In genomic region chr6:23663652-23664051, GRCh38 we compare ENCODE assay signal across 21 cellular contexts.
DNase-seq lines count a peak whose midpoint lies in the region; ATAC-seq and TF ChIP-seq lines count a peak whose summit lies in the region.
"Had no signal": no experiment of that assay in that cellular context is flagged by ENCODE, and none has a peak within 500 bp of the region (broad histone marks: within the 10 kb centered on the region; RNA-seq: fewer than 3 reads in every experiment).

No MANE protein-coding gene starts in this region.

- no peak overlapping the region for H3K27ac Mint-ChIP-seq in CD8-positive, alpha-beta T cell
- H3K27ac Mint-ChIP-seq: CD14-positive monocyte, HFFc6, T-helper 17 cell had no signal

- H3K36me3 Mint-ChIP-seq in CD8-positive, alpha-beta T cell, result no peaks in the 10 kb centered on the region
- H3K36me3 Mint-ChIP-seq: CD14-positive monocyte had no signal

- intact Hi-C loops in CD8-positive, alpha-beta T cell (cut with DNase I, micrococcal nuclease), result no loop called here

- no peaks in the 10 kb centered on the region for H3K4me1 Mint-ChIP-seq in CD8-positive, alpha-beta T cell (ENCODE audit: low read depth)
- H3K4me1 Mint-ChIP-seq: CD14-positive monocyte, T-helper 17 cell had no signal

- POLR2A ChIA-PET in CD8-positive, alpha-beta T cell (lab: Charles Lee), result no interaction called here

- H3K4me3 Mint-ChIP-seq in CD8-positive, alpha-beta T cell, result no peak overlapping the region
- H3K4me3 Mint-ChIP-seq: CD14-positive monocyte, HFFc6, T-helper 17 cell had no signal

- H3K27me3 Mint-ChIP-seq in CD8-positive, alpha-beta T cell (ENCODE audit: low read depth), result no peaks in the 10 kb centered on the region
- H3K27me3 Mint-ChIP-seq: T-helper 17 cell had no signal

- no peak for ATAC-seq in HG02970 (IDR thresholded peaks at IDR 0.05; ENCODE audit: low FRiP score, unreplicated experiment)
- no peak for ATAC-seq in CD8-positive, alpha-beta T cell
- ATAC-seq: GM12878, Panc1, T-helper 17 cell had no signal

- CTCF ChIA-PET in CD8-positive, alpha-beta T cell (lab: Charles Lee), result no interaction called here

- TF ChIP-seq CTCF in epithelial cell of esophagus (IDR thresholded peaks at IDR 0.05; ENCODE audit: insufficient read depth, low read depth, low read length, missing control alignments), result no peak
- no peak for TF ChIP-seq CTCF in CD8-positive, alpha-beta T cell (IDR thresholded peaks at IDR 0.05)

- H3K4me3 ChIP-seq in epithelial cell of esophagus (ENCODE audit: low read length), result no peak overlapping the region
- H3K4me3 ChIP-seq in CD8-positive, alpha-beta T cell (ENCODE audit: low read depth, low read length), result no peak overlapping the region
- H3K4me3 ChIP-seq: GM12878, SJSA1 had no signal

- no peaks in the 10 kb centered on the region for H3K27me3 ChIP-seq in CD8-positive, alpha-beta T cell (ENCODE audit: insufficient read depth, low read length)
- H3K27me3 ChIP-seq: SJSA1 had no signal

- H3K9me3 ChIP-seq in CD8-positive, alpha-beta T cell (ENCODE audit: low read length), result no peaks in the 10 kb centered on the region

- H3K27ac ChIP-seq in CD8-positive, alpha-beta T cell (ENCODE audit: low read depth, low read length), result no peak overlapping the region
- H3K27ac ChIP-seq: SJSA1 had no signal

- H3K9me3 Mint-ChIP-seq in CD8-positive, alpha-beta T cell, result peaks cover 14% of the 10 kb centered on the region

- DNase-seq in NCI-H2171 treated with DMSO at 0.1 percent for 48 hours (lab: John Stamatoyannopoulos, UW) (peak; percentile 53), NCI-H2171 (lab: John Stamatoyannopoulos, UW) (no peak), M059J (ENCODE audit: low read depth) (peak; percentile 16), NCI-H69 (lab: John Stamatoyannopoulos, UW) (peak; percentile 88), epithelial cell of esophagus (ENCODE audit: low read depth) (peak; percentile 2), MV-4-11 (lab: John Stamatoyannopoulos, UW) (no peak)
- no peak for DNase-seq in CD8-positive, alpha-beta T cell
- DNase-seq: DMS79; H7; HFFc6; KG1; NCI-H1694; NCI-H524; NK-92 treated with Interleukin-12 subunit alpha and Interleukin-12 subunit beta, amount 100 ng/mL, for 24 hours; SW 1271; T-helper 17 cell had no signal

- H3K36me3 ChIP-seq in CD8-positive, alpha-beta T cell (ENCODE audit: insufficient read depth, low read length), result no peaks in the 10 kb centered on the region
- H3K36me3 ChIP-seq: SJSA1 had no signal

- H3K4me1 ChIP-seq in CD8-positive, alpha-beta T cell (ENCODE audit: insufficient read depth, low read length), result no peaks in the 10 kb centered on the region
- H3K4me1 ChIP-seq: SJSA1 had no signal

Comparison
In these comparisons a context has a peak if more than half of its experiments do, and no peak if none do; other contexts are left out.
1. DNase-seq: peak in NCI-H2171 treated with DMSO at 0.1 percent for 48 hours (single experiment), M059J (single experiment), NCI-H69 (single experiment) and epithelial cell of esophagus (single experiment); none in NCI-H2171 (single experiment), CD8-positive, alpha-beta T cell (0 of 7) and MV-4-11 (single experiment).